ENCODE assay signal across 1 cellular context in genomic region chr13:50125556-50126377, GRCh38.
A peak's percentile ranks its signal among the peaks of the same experiment; 100 is the strongest.
TF ChIP-seq lines count a peak whose summit lies in the region.

No MANE protein-coding gene starts in this region.

TF ChIP-seq in HepG2, 621 proteins besides CTCF, POLR2A, EP300 and RAD21 (continued from another document and continues in another):
- TF ChIP-seq RXRB (CRISPR knock-in tag; IDR thresholded peaks at IDR 0.05; ENCODE audit: borderline replicate concordance) (no peak), PHF21A (CRISPR knock-in tag; IDR thresholded peaks at IDR 0.05) (0 out of 2 replicates have a peak, but pooled peaks have one; percentile 33), ZNF318 (CRISPR knock-in tag; IDR thresholded peaks at IDR 0.05) (no peak), FOXA1 (IDR thresholded peaks at IDR 0.05) (no peak), FOXA1 (CRISPR knock-in tag; IDR thresholded peaks at IDR 0.05) (peak; percentile 69; the same call in 1 of the 2 replicates), GABPB1 (CRISPR knock-in tag; IDR thresholded peaks at IDR 0.05) (peak; percentile 78; the same call in 1 of the 2 replicates), ZBTB40 (IDR thresholded peaks at IDR 0.05) (no peak), ZBTB40 (CRISPR knock-in tag; IDR thresholded peaks at IDR 0.05) (peak; percentile 85), TP53 (CRISPR knock-in tag; conservative IDR thresholded peaks at IDR 0.05) (no peak), REL (CRISPR knock-in tag; conservative IDR thresholded peaks at IDR 0.05) (peak; percentile 87), JUN (CRISPR knock-in tag; IDR thresholded peaks at IDR 0.05) (no peak), SMAD3 (CRISPR knock-in tag; IDR thresholded peaks at IDR 0.05) (peak; percentile 26; the same call in 1 of the 2 replicates), CSRNP1 (CRISPR knock-in tag; IDR thresholded peaks at IDR 0.05) (0 out of 2 replicates have a peak, but pooled peaks have one; percentile 46), ZNF546 (CRISPR knock-in tag; conservative IDR thresholded peaks at IDR 0.05) (0 out of 2 replicates have a peak, but pooled peaks have one; percentile 36), ZBTB14 (CRISPR knock-in tag; IDR thresholded peaks at IDR 0.05) (peak; percentile 69; the same call in 1 of the 2 replicates), FOXO1 (CRISPR knock-in tag; IDR thresholded peaks at IDR 0.05) (peak; percentile 20; the same call in 1 of the 2 replicates), ELK4 (CRISPR knock-in tag; IDR thresholded peaks at IDR 0.05; ENCODE audit: borderline replicate concordance) (no peak), ARNTL (CRISPR knock-in tag; IDR thresholded peaks at IDR 0.05) (peak; percentile 47; the same call in 1 of the 2 replicates), FOSL1 (CRISPR knock-in tag; IDR thresholded peaks at IDR 0.05; ENCODE audit: borderline replicate concordance) (0 out of 2 replicates have a peak, but pooled peaks have one; percentile 19), ELF4 (CRISPR knock-in tag; IDR thresholded peaks at IDR 0.05; ENCODE audit: borderline replicate concordance) (no peak), ZNF800 (CRISPR knock-in tag; IDR thresholded peaks at IDR 0.05) (peak; percentile 98), ZNF317 (CRISPR knock-in tag; IDR thresholded peaks at IDR 0.05) (peak; percentile 55; the same call in 1 of the 2 replicates), ZNF362 (CRISPR knock-in tag; IDR thresholded peaks at IDR 0.05; ENCODE audit: borderline replicate concordance) (0 out of 2 replicates have a peak, but pooled peaks have one; percentile 29), ZNF180 (CRISPR knock-in tag; IDR thresholded peaks at IDR 0.05; ENCODE audit: borderline replicate concordance, low read depth) (0 out of 2 replicates have a peak, but pooled peaks have one; percentile 25), YEATS4 (CRISPR knock-in tag; IDR thresholded peaks at IDR 0.05; ENCODE audit: borderline replicate concordance) (peak; percentile 80), ZNF496 (CRISPR knock-in tag; IDR thresholded peaks at IDR 0.05; ENCODE audit: insufficient replicate concordance) (no peak)
